Comparison of ENCODE assay signal across 8 cellular contexts in genomic region chr2:172427990-172428840, GRCh38. TPM values are rescaled to one million over a fixed set of nuclear protein-coding genes. Genes with fewer than 3 reads are reported as not detected.
DNase-seq lines count a peak whose midpoint lies in the region; ATAC-seq and TF ChIP-seq lines count a peak whose summit lies in the region.

No MANE protein-coding gene starts in this region.

- no peak for TF ChIP-seq CTCF in esophagus muscularis mucosa (IDR thresholded peaks at IDR 0.05)

- H3K4me1 ChIP-seq in esophagus muscularis mucosa (peaks cover 13 to 24% (median 22%) of the 10 kb centered on the region in 4 donors), thymus (ENCODE audit: control insufficient read depth, insufficient read depth, low read length) (peaks cover 17% of the 10 kb centered on the region)
- peaks cover 17 to 50% of the 10 kb centered on the region in 2 donors for H3K4me1 ChIP-seq in naive thymus-derived CD4-positive, alpha-beta T cell (ENCODE audit: control insufficient read depth in 2 of 2, insufficient read depth in 2 of 2, low read length in 2 of 2)

- DNase-seq in NCI-H226 (peak; percentile 13), esophagus muscularis mucosa (ENCODE audit: extremely low spot score) (no peak), OCI-M1 (lab: John Stamatoyannopoulos, UW) (no peak)
- peak; percentile 76 for DNase-seq in activated T-cell treated with anti-CD3 and anti-CD28 coated beads, Interleukin-2, amount 50 U/mL, for 24 hours
- peak; percentile 32 to 75 (median 70) for DNase-seq in naive thymus-derived CD4-positive, alpha-beta T cell

- peaks cover 79% of the 10 kb centered on the region for H3K4me1 Mint-ChIP-seq in activated T-cell treated with anti-CD3 and anti-CD28 coated beads, Interleukin-2, amount 50 U/mL, for 24 hours (ENCODE audit: low read depth)
- peaks cover 26 to 65% (median 38%) of the 10 kb centered on the region in 7 donors for H3K4me1 Mint-ChIP-seq in naive thymus-derived CD4-positive, alpha-beta T cell

- TF ChIP-seq EP300 in esophagus muscularis mucosa (IDR thresholded peaks at IDR 0.05), result no peak

- H3K9me3 ChIP-seq in esophagus muscularis mucosa (no peaks in the 10 kb centered on the region), thymus (ENCODE audit: control insufficient read depth) (no peaks in the 10 kb centered on the region)
- H3K9me3 ChIP-seq in naive thymus-derived CD4-positive, alpha-beta T cell (ENCODE audit: control insufficient read depth in 2 of 3, low read length in 3 of 3), result no peaks in the 10 kb centered on the region

- WGBS in esophagus muscularis mucosa, result 18% methylated on average over 32 of the region's 63 CpGs
- under 1% methylated on average over 63 of the region's 63 CpGs for WGBS in thymus

- peak overlapping the region; percentile 83 for H3K27ac Mint-ChIP-seq in activated T-cell treated with anti-CD3 and anti-CD28 coated beads, Interleukin-2, amount 50 U/mL, for 24 hours
- H3K27ac Mint-ChIP-seq in naive thymus-derived CD4-positive, alpha-beta T cell, result peak overlapping the region in 5 of 9 donors; percentile 84 to 94 (median 90)

- H3K36me3 ChIP-seq in esophagus muscularis mucosa (no peaks in the 10 kb centered on the region), thymus (ENCODE audit: control insufficient read depth, insufficient read depth) (no peaks in the 10 kb centered on the region)
- H3K36me3 ChIP-seq in naive thymus-derived CD4-positive, alpha-beta T cell (ENCODE audit: control insufficient read depth in 2 of 3, insufficient read depth in 3 of 3, low read length in 3 of 3), result peaks cover 0 to 8% (median 0%) of the 10 kb centered on the region in 3 experiments

- intact Hi-C loops in esophagus muscularis mucosa (cut with DNase I), result no loop called here
- intact Hi-C loops in naive thymus-derived CD4-positive, alpha-beta T cell (cut with micrococcal nuclease), result loop anchor here (1.0 to 5.0 kb wide), 10 partner anchors 9 to 1499 kb away; partner anchors contain the start of genes DYNC1I2 (in 1 of the 2) and GORASP2 (in 1 of the 2)

- ATAC-seq in GM19372 (IDR thresholded peaks at IDR 0.05; ENCODE audit: low read depth, unreplicated experiment) (peak; percentile 35), GM18511 (IDR thresholded peaks at IDR 0.05; ENCODE audit: unreplicated experiment) (no peak)
- peak; percentile 54 for ATAC-seq in naive thymus-derived CD4-positive, alpha-beta T cell

- peak overlapping the region; percentile 66 to 80 (median 72) for H3K4me3 ChIP-seq in esophagus muscularis mucosa
- peak overlapping the region; percentile 76 for H3K4me3 ChIP-seq in naive thymus-derived CD4-positive, alpha-beta T cell (ENCODE audit: low read length)
- peak overlapping the region; percentile 78 for H3K4me3 ChIP-seq in thymus (ENCODE audit: low read length)

- H3K9me3 Mint-ChIP-seq in activated T-cell treated with anti-CD3 and anti-CD28 coated beads, Interleukin-2, amount 50 U/mL, for 24 hours, result no peaks in the 10 kb centered on the region
- H3K9me3 Mint-ChIP-seq in naive thymus-derived CD4-positive, alpha-beta T cell, result peaks cover 0 to 1% (median 0%) of the 10 kb centered on the region in 11 donors

- H3K27ac ChIP-seq in esophagus muscularis mucosa (replicated peaks in 1 of 4) (peak overlapping the region; percentile 66 to 80 (median 78)), thymus (ENCODE audit: low read depth) (peak overlapping the region; percentile 86)
- H3K27ac ChIP-seq in naive thymus-derived CD4-positive, alpha-beta T cell (ENCODE audit: low read depth, low read length), result peak overlapping the region; percentile 76

- peaks cover 2% of the 10 kb centered on the region for H3K27me3 Mint-ChIP-seq in activated T-cell treated with anti-CD3 and anti-CD28 coated beads, Interleukin-2, amount 50 U/mL, for 24 hours
- peaks cover 0 to 80% (median 0%) of the 10 kb centered on the region in 5 donors for H3K27me3 Mint-ChIP-seq in naive thymus-derived CD4-positive, alpha-beta T cell

- H3K27me3 ChIP-seq in esophagus muscularis mucosa (peaks cover 0 to 44% (median 2%) of the 10 kb centered on the region in 4 donors), thymus (ENCODE audit: control insufficient read depth, insufficient read depth) (no peaks in the 10 kb centered on the region)
- no peaks in the 10 kb centered on the region for H3K27me3 ChIP-seq in naive thymus-derived CD4-positive, alpha-beta T cell (ENCODE audit: control insufficient read depth in 2 of 2, insufficient read depth in 2 of 2, low read length in 2 of 2)

- POLR2A ChIA-PET in naive thymus-derived CD4-positive, alpha-beta T cell (lab: Charles Lee), result interaction anchor here (0.7 to 28.5 kb wide), 4 partner anchors 14 to 140 kb away, joined by 3 to 862 read pairs (median 4); no protein-coding TSS in a partner anchor

- peak overlapping the region; percentile 83 for H3K4me3 Mint-ChIP-seq in activated T-cell treated with anti-CD3 and anti-CD28 coated beads, Interleukin-2, amount 50 U/mL, for 24 hours
- peak overlapping the region in 7 of 10 donors; percentile 66 to 100 (median 98) for H3K4me3 Mint-ChIP-seq in naive thymus-derived CD4-positive, alpha-beta T cell

- no peaks in the 10 kb centered on the region for H3K36me3 Mint-ChIP-seq in activated T-cell treated with anti-CD3 and anti-CD28 coated beads, Interleukin-2, amount 50 U/mL, for 24 hours (ENCODE audit: low read depth)
- H3K36me3 Mint-ChIP-seq in naive thymus-derived CD4-positive, alpha-beta T cell, result peaks cover 0 to 8% (median 0%) of the 10 kb centered on the region in 5 donors

- CTCF ChIA-PET in naive thymus-derived CD4-positive, alpha-beta T cell (lab: Charles Lee), result interaction anchor here (0.7 to 26.6 kb wide), 5 partner anchors 12 to 134 kb away, joined by 3 to 673 read pairs (median 10); no protein-coding TSS in a partner anchor

- no peak for TF ChIP-seq POLR2A in esophagus muscularis mucosa (IDR thresholded peaks at IDR 0.05; ENCODE audit: low read depth)

RNA-seq across cellular contexts. Expression of gene ITGA6, which starts 0.8 kb away (rescaled TPM):
- 10 to 100 TPM; 29.9 to 46.5 (median 36.6) TPM for total RNA-seq in esophagus muscularis mucosa
- 100 to 1,000 TPM in 4 of 5 experiments, 10 to 100 TPM in 1; 13.1 to 179 (median 135) TPM for total RNA-seq in naive thymus-derived CD4-positive, alpha-beta T cell
- 100 to 1,000 TPM in 1 of 2 donors, 10 to 100 TPM in 1; 98.9 to 102 TPM for polyA plus RNA-seq in naive thymus-derived CD4-positive, alpha-beta T cell
- 27.3 TPM for polyA plus RNA-seq in thymus

Comparison
In these comparisons a context has a peak if more than half of its experiments do, and no peak if none do; other contexts are left out.
1. DNase-seq: peak in NCI-H226 (single experiment), activated T-cell treated with anti-CD3 and anti-CD28 coated beads, Interleukin-2, amount 50 U/mL, for 24 hours (single experiment) and naive thymus-derived CD4-positive, alpha-beta T cell (9 of 9); none in esophagus muscularis mucosa (single experiment) and OCI-M1 (single experiment).
2. Peak in every context shown above with its lines, with median percentiles within 50 percentile points of each other: H3K27ac ChIP-seq and H3K4me3 ChIP-seq.